In the genomic region with DNA sequence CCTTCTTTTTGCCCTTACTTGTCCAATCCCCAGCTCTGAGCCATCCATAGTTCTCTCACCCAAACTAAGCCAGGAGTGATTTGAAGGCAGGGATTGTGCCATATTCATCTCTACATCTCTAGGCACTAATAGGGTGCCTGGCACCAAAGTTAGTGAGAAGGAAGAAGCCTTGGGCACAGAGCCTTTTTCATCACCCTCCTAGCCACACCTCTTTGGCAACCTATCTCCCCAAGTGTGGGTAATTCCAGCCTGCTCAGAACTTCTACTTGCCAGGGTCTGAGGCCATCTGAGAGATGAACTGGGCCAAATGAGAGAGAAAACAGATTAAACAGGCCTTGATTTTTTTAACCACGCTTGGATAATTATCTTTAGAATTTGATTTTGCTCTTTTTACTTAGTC, we compare ENCODE assay signal across 1 cellular context.
TF ChIP-seq lines count a peak whose summit lies in the region.

No MANE protein-coding gene starts in this region.

TF ChIP-seq in HCT116, 20 proteins besides CTCF, POLR2A, EP300 and RAD21:
- TF ChIP-seq, protein P1, sequence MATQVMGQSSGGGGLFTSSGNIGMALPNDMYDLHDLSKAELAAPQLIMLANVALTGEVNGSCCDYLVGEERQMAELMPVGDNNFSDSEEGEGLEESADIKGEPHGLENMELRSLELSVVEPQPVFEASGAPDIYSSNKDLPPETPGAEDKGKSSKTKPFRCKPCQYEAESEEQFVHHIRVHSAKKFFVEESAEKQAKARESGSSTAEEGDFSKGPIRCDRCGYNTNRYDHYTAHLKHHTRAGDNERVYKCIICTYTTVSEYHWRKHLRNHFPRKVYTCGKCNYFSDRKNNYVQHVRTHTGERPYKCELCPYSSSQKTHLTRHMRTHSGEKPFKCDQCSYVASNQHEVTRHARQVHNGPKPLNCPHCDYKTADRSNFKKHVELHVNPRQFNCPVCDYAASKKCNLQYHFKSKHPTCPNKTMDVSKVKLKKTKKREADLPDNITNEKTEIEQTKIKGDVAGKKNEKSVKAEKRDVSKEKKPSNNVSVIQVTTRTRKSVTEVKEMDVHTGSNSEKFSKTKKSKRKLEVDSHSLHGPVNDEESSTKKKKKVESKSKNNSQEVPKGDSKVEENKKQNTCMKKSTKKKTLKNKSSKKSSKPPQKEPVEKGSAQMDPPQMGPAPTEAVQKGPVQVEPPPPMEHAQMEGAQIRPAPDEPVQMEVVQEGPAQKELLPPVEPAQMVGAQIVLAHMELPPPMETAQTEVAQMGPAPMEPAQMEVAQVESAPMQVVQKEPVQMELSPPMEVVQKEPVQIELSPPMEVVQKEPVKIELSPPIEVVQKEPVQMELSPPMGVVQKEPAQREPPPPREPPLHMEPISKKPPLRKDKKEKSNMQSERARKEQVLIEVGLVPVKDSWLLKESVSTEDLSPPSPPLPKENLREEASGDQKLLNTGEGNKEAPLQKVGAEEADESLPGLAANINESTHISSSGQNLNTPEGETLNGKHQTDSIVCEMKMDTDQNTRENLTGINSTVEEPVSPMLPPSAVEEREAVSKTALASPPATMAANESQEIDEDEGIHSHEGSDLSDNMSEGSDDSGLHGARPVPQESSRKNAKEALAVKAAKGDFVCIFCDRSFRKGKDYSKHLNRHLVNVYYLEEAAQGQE (IDR thresholded peaks at IDR 0.05; ENCODE audit: low read depth) = no peak
